8 cellular contexts compared by ENCODE assay signal in genomic region chr17:44124118-44124438, GRCh38. TPM values are rescaled to one million over a fixed set of nuclear protein-coding genes. Genes with fewer than 3 reads are reported as not detected.
DNase-seq lines count a peak whose midpoint lies in the region; ATAC-seq, FAIRE-seq and TF ChIP-seq lines count a peak whose summit lies in the region.

No MANE protein-coding gene starts in this region.

- H3K27ac ChIP-seq in cardiac muscle cell (peak overlapping the region; percentile 68), mesodermal cell (ENCODE audit: low read depth, low read length, severe bottlenecking) (peak overlapping the region; percentile 95), uterus (peak overlapping the region; percentile 96 to 97)

- peaks cover under 1% of the 10 kb centered on the region for H3K4me1 Mint-ChIP-seq in MCF 10A (ENCODE audit: insufficient read depth, unreplicated experiment)

- CTCF ChIA-PET in MCF 10A (lab: Yijun Ruan, JAX), result interaction anchor here (0.6 to 2.1 kb wide), 6 partner anchors 10 to 45 kb away, joined by 3 to 14 read pairs (median 3); no protein-coding TSS in a partner anchor

- TF ChIP-seq CTCF in cardiac muscle cell (IDR thresholded peaks at IDR 0.05; ENCODE audit: low read depth, low read length) (no peak), MCF 10A (IDR thresholded peaks at IDR 0.05; ENCODE audit: unreplicated experiment) (no peak), uterus (IDR thresholded peaks at IDR 0.05) (no peak)

- H3K27ac Mint-ChIP-seq in MCF 10A (ENCODE audit: low read depth, unreplicated experiment), result peak overlapping the region; percentile 98

- no peak for FAIRE-seq in frontal cortex (lab: Jason Lieb, UNC)

- H3K4me1 ChIP-seq in cardiac muscle cell (ENCODE audit: low read depth) (peaks cover 20% of the 10 kb centered on the region), mesodermal cell (ENCODE audit: control insufficient read depth, insufficient read depth, low read length, poor library complexity, severe bottlenecking) (peaks cover 21% of the 10 kb centered on the region), uterus (peaks cover under 1 to 7% of the 10 kb centered on the region in 2 donors)

- TSS peak; percentile 99 for BruUV-seq in MCF 10A (replicated peaks; lab: Mats Ljungman, UMichigan)

- WGBS in mesodermal cell (ENCODE audit: insufficient coverage in 2 of 2), 2 experiments, result 0 to 17% methylated on average over 5 to 7 of the region's 8 CpGs

- H3K9me3 ChIP-seq in cardiac muscle cell (ENCODE audit: low read depth) (no peaks in the 10 kb centered on the region), mesodermal cell (ENCODE audit: control insufficient read depth, low read length) (no peaks in the 10 kb centered on the region), uterus (no peaks in the 10 kb centered on the region)

- peak overlapping the region; percentile 98 for H3K4me3 ChIP-seq in cardiac muscle cell
- H3K4me3 ChIP-seq in mesodermal cell (ENCODE audit: extremely low read depth, insufficient read depth, low read length, poor library complexity, severe bottlenecking), result peak overlapping the region; percentile 93
- H3K4me3 ChIP-seq in uterus, result peak overlapping the region; percentile 55 to 94

- POLR2A ChIA-PET in MCF 10A (lab: Yijun Ruan, JAX), result interaction anchor here (0.7 to 3.5 kb wide), 20 partner anchors 9 to 221 kb away, joined by 3 to 66 read pairs (median 8); partner anchors contain the start of genes G6PC3, GRN, HROB and LSM12

- H3K9me3 Mint-ChIP-seq in MCF 10A (ENCODE audit: unreplicated experiment), result no peaks in the 10 kb centered on the region

- H3K27me3 ChIP-seq in cardiac muscle cell, result no peaks in the 10 kb centered on the region
- no peaks in the 10 kb centered on the region for H3K27me3 ChIP-seq in uterus

- intact Hi-C loops in Right ventricle myocardium superior (cut with DNase I), result loop anchor here (10.0 kb wide), 1 partner anchor 61 kb away; the partner anchor contains the start of gene TMUB2
- intact Hi-C loops in MCF 10A (cut with micrococcal nuclease), result loop anchor here (5.0 kb wide), 1 partner anchor 37 kb away; no protein-coding TSS in a partner anchor
- intact Hi-C loops in uterus (cut with DNase I; ENCODE audit: low total_unique reads), result no loop called here
- intact Hi-C loops in left colon (cut with DNase I, micrococcal nuclease), result no loop called here

- H3K36me3 ChIP-seq in cardiac muscle cell (no peaks in the 10 kb centered on the region), mesodermal cell (ENCODE audit: control insufficient read depth, insufficient read depth, low read length) (no peaks in the 10 kb centered on the region), uterus (no peaks in the 10 kb centered on the region)

- DNase-seq in cardiac muscle cell (ENCODE audit: low read depth in 1 of 2, low spot score in 1 of 2), result no peak
- no peak for DNase-seq in Right ventricle myocardium superior
- no peak for DNase-seq in MCF 10A (ENCODE audit: unreplicated experiment)
- no peak for DNase-seq in uterus
- DNase-seq in RPMI8226, result no peak
- no peak for DNase-seq in frontal cortex (ENCODE audit: low spot score in 2 of 2)
- no peak for DNase-seq in left colon

- no peaks in the 10 kb centered on the region for H3K27me3 Mint-ChIP-seq in MCF 10A (ENCODE audit: insufficient read depth, unreplicated experiment)

- H3K4me3 Mint-ChIP-seq in MCF 10A (ENCODE audit: unreplicated experiment), result peak overlapping the region; percentile 86

- ATAC-seq in Right ventricle myocardium superior (ENCODE audit: poor library complexity), result no peak
- ATAC-seq in left colon, result no peak

- peak in 1 of 2 donors; percentile 13 for TF ChIP-seq POLR2A in uterus (IDR thresholded peaks at IDR 0.05)

- peaks cover 6% of the 10 kb centered on the region for H3K36me3 Mint-ChIP-seq in MCF 10A (ENCODE audit: insufficient read depth, unreplicated experiment)

RNA-seq across cellular contexts. Expression of gene HDAC5, which starts 0.6 kb away (rescaled TPM):
- total RNA-seq in cardiac muscle cell, result 164 and 300 TPM in 2 replicates
- 94.1 and 209 TPM in 2 replicates for polyA plus RNA-seq in cardiac muscle cell
- 67.7 TPM for total RNA-seq in Right ventricle myocardium superior
- 12.1 TPM in 2 replicates for total RNA-seq in MCF 10A (2022)
- 93.2 TPM for polyA plus RNA-seq in mesodermal cell (2013, experiment 1 of 2)
- 80.8 TPM for polyA plus RNA-seq in mesodermal cell (2013, experiment 2 of 2)
- total RNA-seq in uterus, result 10 to 100 TPM; 35.9 to 74.1 (median 58.0) TPM
- 87.6 TPM for total RNA-seq in frontal cortex
- total RNA-seq in left colon, result 10 to 100 TPM; 13.8 to 42.8 TPM

RNA-seq across cellular contexts. Expression of gene HROB, which starts 17.7 kb away (rescaled TPM):
- total RNA-seq in cardiac muscle cell, result 3.6 and 9.6 TPM in 2 replicates
- polyA plus RNA-seq in cardiac muscle cell, result 7.8 and 15.6 TPM in 2 replicates
- total RNA-seq in Right ventricle myocardium superior, result 0.59 TPM
- 5.4 and 6.7 TPM in 2 replicates for total RNA-seq in MCF 10A (2022)
- polyA plus RNA-seq in mesodermal cell (2013, experiment 1 of 2), result 9.4 TPM
- 7.0 TPM for polyA plus RNA-seq in mesodermal cell (2013, experiment 2 of 2)
- 1 to 10 TPM in 2 of 4 donors, not detected in 2; 1.6 to 2.4 TPM for total RNA-seq in uterus
- total RNA-seq in frontal cortex, result 0.82 TPM
- 1 to 10 TPM in 1 of 2 donors, under 1 TPM in 1; 0.78 to 3.6 TPM for total RNA-seq in left colon

RNA-seq across cellular contexts. Expression of gene ASB16, which starts 46.4 kb away (rescaled TPM):
- total RNA-seq in cardiac muscle cell, result 3.1 and 6.4 TPM in 2 replicates
- polyA plus RNA-seq in cardiac muscle cell, result 5.5 and 6.4 TPM in 2 replicates
- 14.8 TPM for total RNA-seq in Right ventricle myocardium superior
- not detected in 2 replicates for total RNA-seq in MCF 10A (2022)
- polyA plus RNA-seq in mesodermal cell (2013, experiment 1 of 2), result not detected
- not detected for polyA plus RNA-seq in mesodermal cell (2013, experiment 2 of 2)
- total RNA-seq in uterus, result 1 to 10 TPM in 2 of 4 donors, under 1 TPM in 1, not detected in 1; 0.14 to 2.3 (median 1.3) TPM
- total RNA-seq in frontal cortex, result not detected
- total RNA-seq in left colon, result under 1 TPM in 1 of 2 donors, not detected in 1; 0.56 TPM

RNA-seq across cellular contexts. Expression of gene G6PC3, which starts 53.5 kb away (rescaled TPM):
- total RNA-seq in cardiac muscle cell (93.1 and 95.3 TPM in 2 replicates), Right ventricle myocardium superior (26.0 TPM), MCF 10A (2022) (70.6 and 89.4 TPM in 2 replicates), uterus (10 to 100 TPM; 12.4 to 66.3 (median 33.8) TPM), frontal cortex (11.4 TPM), left colon (10 to 100 TPM; 31.2 to 38.2 TPM)
- 162 and 234 TPM in 2 replicates for polyA plus RNA-seq in cardiac muscle cell
- polyA plus RNA-seq in mesodermal cell (2013, experiment 1 of 2), result 113 TPM
- 95.1 TPM for polyA plus RNA-seq in mesodermal cell (2013, experiment 2 of 2)

RNA-seq across cellular contexts. Expression of gene LSM12, which starts 57.6 kb away (rescaled TPM):
- total RNA-seq in cardiac muscle cell (31.0 and 45.3 TPM in 2 replicates), Right ventricle myocardium superior (46.1 TPM), MCF 10A (2022) (87.9 and 101 TPM in 2 replicates), uterus (10 to 100 TPM; 24.5 to 49.8 (median 37.1) TPM), frontal cortex (26.5 TPM), left colon (10 to 100 TPM; 43.4 to 59.7 TPM)
- 46.5 and 60.7 TPM in 2 replicates for polyA plus RNA-seq in cardiac muscle cell
- polyA plus RNA-seq in mesodermal cell (2013, experiment 1 of 2), result 56.3 TPM
- 60.4 TPM for polyA plus RNA-seq in mesodermal cell (2013, experiment 2 of 2)

Comparison
In these comparisons a context has a peak if more than half of its experiments do, and no peak if none do; other contexts are left out.
1. intact Hi-C loops: an anchor here in Right ventricle myocardium superior (10.0 kb wide) and MCF 10A (5.0 kb wide); none called in uterus and left colon.